Comparison of ENCODE assay signal across 1 cellular context in genomic region chr9:27573699-27574265, GRCh38.
TF ChIP-seq lines count a peak whose summit lies in the region.

No MANE protein-coding gene starts in this region.

TF ChIP-seq in HepG2, 621 proteins besides CTCF, POLR2A, EP300 and RAD21 (continued from another document and continues in another):
- TF ChIP-seq E2F5 (CRISPR knock-in tag; conservative IDR thresholded peaks at IDR 0.05), result no peak
- no peak for TF ChIP-seq ATF7-NPFF (CRISPR knock-in tag; IDR thresholded peaks at IDR 0.05; ENCODE audit: low read depth)
- TF ChIP-seq ZNF770 (CRISPR knock-in tag; IDR thresholded peaks at IDR 0.05), result no peak
- TF ChIP-seq ATF3 (CRISPR knock-in tag; IDR thresholded peaks at IDR 0.05), result no peak
- no peak for TF ChIP-seq ZNF431 (CRISPR knock-in tag; IDR thresholded peaks at IDR 0.05; ENCODE audit: borderline replicate concordance, low read depth)
- TF ChIP-seq ZNF557 (CRISPR knock-in tag; IDR thresholded peaks at IDR 0.05), result no peak
- TF ChIP-seq RERE (CRISPR knock-in tag; IDR thresholded peaks at IDR 0.05; ENCODE audit: low read depth), result no peak
- no peak for TF ChIP-seq ZNF569 (CRISPR knock-in tag; IDR thresholded peaks at IDR 0.05; ENCODE audit: borderline replicate concordance)
- TF ChIP-seq ZNF282 (IDR thresholded peaks at IDR 0.05; ENCODE audit: partially characterized antibody), result no peak
- no peak for TF ChIP-seq ZNF549 (CRISPR knock-in tag; IDR thresholded peaks at IDR 0.05)
- peak; percentile 61; the same call in 1 of the 2 replicates for TF ChIP-seq ATF7 (IDR thresholded peaks at IDR 0.05)
- TF ChIP-seq ATF7 (CRISPR knock-in tag; IDR thresholded peaks at IDR 0.05), result peak; percentile 81; the same call in 1 of the 2 replicates
- TF ChIP-seq HNF4A (CRISPR knock-in tag; IDR thresholded peaks at IDR 0.05), result no peak
- peak; percentile 56; the same call in 1 of the 2 replicates for TF ChIP-seq ZNF607 (CRISPR knock-in tag; IDR thresholded peaks at IDR 0.05; ENCODE audit: borderline replicate concordance)
- TF ChIP-seq SUZ12 (IDR thresholded peaks at IDR 0.05; ENCODE audit: low read depth, low read length), result no peak
- no peak for TF ChIP-seq THRA (CRISPR knock-in tag; IDR thresholded peaks at IDR 0.05; ENCODE audit: borderline replicate concordance)
- TF ChIP-seq ZNF776 (CRISPR knock-in tag; IDR thresholded peaks at IDR 0.05), result no peak
- 0 out of 2 replicates have a peak, but pooled peaks have one; percentile 31 for TF ChIP-seq NCOR1 (IDR thresholded peaks at IDR 0.05; ENCODE audit: borderline replicate concordance, low read length)
- TF ChIP-seq ZNF775 (CRISPR knock-in tag; IDR thresholded peaks at IDR 0.05; ENCODE audit: borderline replicate concordance), result no peak
- TF ChIP-seq ZNF414 (CRISPR knock-in tag; IDR thresholded peaks at IDR 0.05), result no peak
- TF ChIP-seq KLF6 (CRISPR knock-in tag; IDR thresholded peaks at IDR 0.05), result no peak
- TF ChIP-seq ZNF572 (CRISPR knock-in tag; IDR thresholded peaks at IDR 0.05), result 0 out of 2 replicates have a peak, but pooled peaks have one; percentile 33
- no peak for TF ChIP-seq ZNF567 (CRISPR knock-in tag; IDR thresholded peaks at IDR 0.05; ENCODE audit: borderline replicate concordance)
- TF ChIP-seq MIER2 (CRISPR knock-in tag; IDR thresholded peaks at IDR 0.05), result 0 out of 2 replicates have a peak, but pooled peaks have one; percentile 13
- TF ChIP-seq ZNF879 (CRISPR knock-in tag; IDR thresholded peaks at IDR 0.05), result no peak
- no peak for TF ChIP-seq ZNF230 (CRISPR knock-in tag; IDR thresholded peaks at IDR 0.05)
- no peak for TF ChIP-seq DZIP1 (CRISPR knock-in tag; IDR thresholded peaks at IDR 0.05)
- no peak for TF ChIP-seq ZNF513 (CRISPR knock-in tag; conservative IDR thresholded peaks at IDR 0.05)
- TF ChIP-seq ELF1 (CRISPR knock-in tag; IDR thresholded peaks at IDR 0.05), result peak; percentile 77
- no peak for TF ChIP-seq SMYD3 (CRISPR knock-in tag; IDR thresholded peaks at IDR 0.05)
- TF ChIP-seq ZNF605 (CRISPR knock-in tag; IDR thresholded peaks at IDR 0.05), result peak; percentile 64; the same call in 1 of the 2 replicates
- no peak for TF ChIP-seq KMT2A (CRISPR knock-in tag; IDR thresholded peaks at IDR 0.05)
- TF ChIP-seq ZFP37 (CRISPR knock-in tag; IDR thresholded peaks at IDR 0.05; ENCODE audit: borderline replicate concordance), result no peak
- TF ChIP-seq ZNF784 (CRISPR knock-in tag; IDR thresholded peaks at IDR 0.05; ENCODE audit: borderline replicate concordance), result no peak
- no peak for TF ChIP-seq DPF2 (CRISPR knock-in tag; IDR thresholded peaks at IDR 0.05; ENCODE audit: borderline replicate concordance, low read depth)
- no peak for TF ChIP-seq ZNF446 (CRISPR knock-in tag; IDR thresholded peaks at IDR 0.05)
- TF ChIP-seq ZNF878 (CRISPR knock-in tag; IDR thresholded peaks at IDR 0.05), result no peak
- no peak for TF ChIP-seq MBD4 (IDR thresholded peaks at IDR 0.05; ENCODE audit: borderline replicate concordance, low read length)
- no peak for TF ChIP-seq USF2 (IDR thresholded peaks at IDR 0.05; ENCODE audit: low read depth, low read length)
- TF ChIP-seq USF2 (CRISPR knock-in tag; IDR thresholded peaks at IDR 0.05; ENCODE audit: borderline replicate concordance), result no peak
- TF ChIP-seq ZNF503 (CRISPR knock-in tag; IDR thresholded peaks at IDR 0.05), result no peak
- no peak for TF ChIP-seq EHMT2 (IDR thresholded peaks at IDR 0.05; ENCODE audit: borderline replicate concordance, low read depth, low read length)
- TF ChIP-seq ARNTL (CRISPR knock-in tag; IDR thresholded peaks at IDR 0.05), result peak; percentile 18; the same call in 1 of the 2 replicates
- no peak for TF ChIP-seq HIVEP1 (CRISPR knock-in tag; IDR thresholded peaks at IDR 0.05)
- no peak for TF ChIP-seq BORCS8-MEF2B (CRISPR knock-in tag; IDR thresholded peaks at IDR 0.05)
